ENCODE assay signal across 8 cellular contexts in genomic region chr9:68981825-68982224, GRCh38. TPM values are rescaled to one million over a fixed set of nuclear protein-coding genes. Genes with fewer than 3 reads are reported as not detected.
DNase-seq lines count a peak whose midpoint lies in the region; ATAC-seq and TF ChIP-seq lines count a peak whose summit lies in the region.

No MANE protein-coding gene starts in this region.

- H3K4me3 ChIP-seq in kidney epithelial cell (ENCODE audit: low read depth, low read length) = no peak overlapping the region

- peak overlapping the region; percentile 63 for H2AFZ ChIP-seq in H9 (ENCODE audit: low read length)

- no peaks in the 10 kb centered on the region for H3K79me1 ChIP-seq in H9 (ENCODE audit: insufficient read depth, low read depth, low read length, poor library complexity, severe bottlenecking)

- no peak overlapping the region for H4K5ac ChIP-seq in H9 (ENCODE audit: insufficient read length, low read depth, low read length)

- WGBS in H9 (ENCODE audit: extremely low coverage, insufficient read length, low lambda C conversion rate) = no CpG with 5 or more reads among the region's 6 CpGs

- no peak overlapping the region for H2BK12ac ChIP-seq in H9 (ENCODE audit: insufficient read length, low read depth, low read length)

- no peak overlapping the region for H3K56ac ChIP-seq in H9 (ENCODE audit: insufficient read length, low read depth, low read length)

- H3K9me3 ChIP-seq in H9 (ENCODE audit: control insufficient read depth, low read depth, low read length) = no peaks in the 10 kb centered on the region

- H2BK20ac ChIP-seq in H9 (ENCODE audit: low read depth, low read length, poor library complexity, severe bottlenecking) = no peak overlapping the region

- H3K27ac Mint-ChIP-seq in H9 = peak overlapping the region; percentile 86 to 94 (median 93)

- DNase-seq in H9 = no peak
- peak; percentile 25 for DNase-seq in NCI-H1417 treated with DMSO at 0.1 percent for 48 hours (lab: John Stamatoyannopoulos, UW)
- DNase-seq in kidney epithelial cell (ENCODE audit: low read depth) = peak; percentile 38
- no peak for DNase-seq in Ammon's horn (ENCODE audit: low spot score)
- DNase-seq in stimulated activated CD4-positive, alpha-beta T cell treated with anti-CD3 and anti-CD28 coated beads, Interleukin-2, amount 100 ng/mL, for 24 hours = no peak
- DNase-seq in amniotic stem cell (lab: John Stamatoyannopoulos, UW) = no peak
- no peak for DNase-seq in NCI-H1694 (lab: John Stamatoyannopoulos, UW)

- H2BK15ac ChIP-seq in H9 (ENCODE audit: low read depth, low read length) = no peak overlapping the region

- H3K14ac ChIP-seq in H9 (ENCODE audit: insufficient read depth, low read length) = no peak overlapping the region

- H4K91ac ChIP-seq in H9 (ENCODE audit: insufficient read length, low read depth, low read length) = no peak overlapping the region

- H3K9me3 Mint-ChIP-seq in H9 = peaks cover 3 to 5% of the 10 kb centered on the region in 2 experiments

- H3K4me1 Mint-ChIP-seq in H9 = peaks cover 24 to 27% of the 10 kb centered on the region in 2 experiments

- no peak for TF ChIP-seq CTCF in H9 (conservative IDR thresholded peaks at IDR 0.05)
- no peak for TF ChIP-seq CTCF in kidney epithelial cell (IDR thresholded peaks at IDR 0.05; ENCODE audit: insufficient read depth, low read length, poor library complexity, severe bottlenecking)

- no peaks in the 10 kb centered on the region for H4K20me1 ChIP-seq in H9 (ENCODE audit: control insufficient read depth, insufficient read depth, insufficient read length)

- H3K27me3 ChIP-seq in H9 (ENCODE audit: insufficient read depth, low read length) (no peaks in the 10 kb centered on the region), kidney epithelial cell (ENCODE audit: control insufficient read depth, insufficient read depth, low read length) (peaks cover 3% of the 10 kb centered on the region)

- no peak overlapping the region for H3K4me2 ChIP-seq in H9 (ENCODE audit: insufficient read depth, insufficient read length, low read length)

- no peak overlapping the region; a peak in 1 of 5 replicates for H3K4me3 Mint-ChIP-seq in H9

- no peak overlapping the region for H2AK5ac ChIP-seq in H9 (ENCODE audit: insufficient read length, low read length)

- no peak overlapping the region for H3K23ac ChIP-seq in H9 (ENCODE audit: insufficient read length, low read depth, low read length)

- H3K4me1 ChIP-seq in H9 (ENCODE audit: insufficient read depth, low read length) = peaks cover 9% of the 10 kb centered on the region; the same call in 1 of the 2 replicates

- no peak overlapping the region for H3K9ac ChIP-seq in H9 (ENCODE audit: extremely low read depth, insufficient read length, low read length)

- no peaks in the 10 kb centered on the region for H3K23me2 ChIP-seq in H9 (ENCODE audit: insufficient read length, low read depth, low read length, poor library complexity, severe bottlenecking)

- H3K18ac ChIP-seq in H9 (ENCODE audit: insufficient read length, low read depth, low read length) = no peak overlapping the region

- ATAC-seq in GM18519 (IDR thresholded peaks at IDR 0.05; ENCODE audit: low FRiP score, unreplicated experiment) = peak; percentile 41

- peak overlapping the region; percentile 31 for H3K27ac ChIP-seq in H9 (ENCODE audit: insufficient read length, low read depth, low read length)

- H3K27me3 Mint-ChIP-seq in H9 (ENCODE audit: low read depth) = no peaks in the 10 kb centered on the region; the same call in 1 of the 2 replicates

- no peak overlapping the region for H2BK5ac ChIP-seq in H9 (ENCODE audit: insufficient read length, low read length)

- H3K36me3 ChIP-seq in kidney epithelial cell (ENCODE audit: control insufficient read depth, insufficient read depth, low read length) = no peaks in the 10 kb centered on the region

- peaks cover 3 to 9% (median 4%) of the 10 kb centered on the region in 3 experiments for H3K36me3 Mint-ChIP-seq in H9 (ENCODE audit: insufficient read depth in 1 of 3, low read depth in 3 of 3)

- H3K4ac ChIP-seq in H9 (ENCODE audit: low read depth, low read length) = no peak overlapping the region

- H3K79me2 ChIP-seq in H9 (ENCODE audit: insufficient read depth, low read length) = no peaks in the 10 kb centered on the region

- H2BK120ac ChIP-seq in H9 (ENCODE audit: low read depth, low read length, poor library complexity, severe bottlenecking) = no peak overlapping the region

- no peak overlapping the region for H4K8ac ChIP-seq in H9 (replicated peaks; ENCODE audit: insufficient read length, low read depth, low read length)

- H3T11ph ChIP-seq in H9 (ENCODE audit: low read length) = no peak overlapping the region

RNA-seq across cellular contexts. Expression of gene PRKACG, which starts 32.1 kb away (rescaled TPM):
- not detected in 2 replicates for total RNA-seq in H9 (2021)
- not detected in 2 replicates for total RNA-seq in kidney epithelial cell

RNA-seq across cellular contexts. Expression of gene FXN, which starts 53.7 kb away (rescaled TPM):
- total RNA-seq in H9 (2021) = 34.4 and 36.7 TPM in 2 replicates
- total RNA-seq in kidney epithelial cell = 9.8 and 11.4 TPM in 2 replicates

Comparison
In these comparisons a context has a peak if more than half of its experiments do, and no peak if none do; other contexts are left out.
1. DNase-seq: peak in NCI-H1417 treated with DMSO at 0.1 percent for 48 hours (single experiment) and kidney epithelial cell (single experiment); none in H9 (single experiment), Ammon's horn (single experiment), stimulated activated CD4-positive, alpha-beta T cell treated with anti-CD3 and anti-CD28 coated beads, Interleukin-2, amount 100 ng/mL, for 24 hours (0 of 2), amniotic stem cell (single experiment) and NCI-H1694 (single experiment).